In the genomic region with DNA sequence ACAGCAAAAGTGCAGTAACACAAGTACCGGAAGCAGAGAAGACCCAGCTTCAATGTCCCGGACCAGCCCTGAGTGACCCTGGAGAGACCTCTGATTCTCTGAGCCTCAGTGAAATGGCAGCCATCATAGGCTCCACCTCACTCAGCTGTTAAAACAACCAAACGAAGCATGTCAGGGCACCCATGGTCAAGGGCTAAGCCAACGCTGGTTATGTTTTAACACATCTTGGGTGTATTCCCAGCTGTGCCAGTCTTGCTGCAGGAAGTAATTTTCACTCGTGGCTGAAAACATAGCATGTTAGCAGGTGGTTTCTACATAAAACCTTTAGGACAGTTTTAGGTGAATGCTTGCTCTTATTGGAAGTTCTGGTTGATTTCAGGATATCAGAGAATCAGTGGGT, we compare ENCODE assay signal across 30 cellular contexts. TPM values are rescaled to one million over a fixed set of nuclear protein-coding genes. Genes with fewer than 3 reads are reported as not detected.
DNase-seq lines count a peak whose midpoint lies in the region; ATAC-seq, FAIRE-seq and TF ChIP-seq lines count a peak whose summit lies in the region.
"Had no signal": no experiment of that assay in that cellular context is flagged by ENCODE, and none has a peak within 500 bp of the region (broad histone marks: within the 10 kb centered on the region; RNA-seq: fewer than 3 reads in every experiment).

No MANE protein-coding gene starts in this region.

- H3K9me3 ChIP-seq in liver (ENCODE audit: control insufficient read depth in 4 of 4, low read length in 3 of 4) (no peaks in the 10 kb centered on the region), HepG2 (ENCODE audit: low read length) (no peaks in the 10 kb centered on the region), mucosa of descending colon (no peaks in the 10 kb centered on the region), SK-N-SH (no peaks in the 10 kb centered on the region)
- H3K9me3 ChIP-seq: esophagus squamous epithelium, heart left ventricle, lower lobe of right lung, upper lobe of right lung had no signal

- peaks cover 0 to 10% (median 2%) of the 10 kb centered on the region in 4 donors for H3K4me1 ChIP-seq in liver (ENCODE audit: control insufficient read depth in 4 of 4, insufficient read depth in 4 of 4, low read length in 3 of 4)
- H3K4me1 ChIP-seq in HepG2 (ENCODE audit: insufficient read depth, low read length): no peaks in the 10 kb centered on the region
- no peaks in the 10 kb centered on the region for H3K4me1 ChIP-seq in mucosa of descending colon (ENCODE audit: low read depth)
- H3K4me1 ChIP-seq in SK-N-SH (ENCODE audit: control insufficient read depth in 1 of 2, insufficient read depth in 2 of 2, low read depth in 1 of 2, low read length in 1 of 2): peaks cover 0 to 5% of the 10 kb centered on the region in 2 experiments; a peak in 2 of 4 replicates
- H3K4me1 ChIP-seq: foreskin keratinocyte, upper lobe of right lung had no signal

- no peak for TF ChIP-seq POLR2A in HepG2 (IDR thresholded peaks at IDR 0.05; ENCODE audit: insufficient read depth in 1 of 2, low read depth in 2 of 2, low read length in 2 of 2)

- POLR2A ChIA-PET in HepG2 (lab: Yijun Ruan, JAX) (no interaction called here), SK-N-SH (lab: Yijun Ruan, JAX) (no interaction called here)

- H3K27me3 ChIP-seq in liver (ENCODE audit: control insufficient read depth in 4 of 4, insufficient read depth in 4 of 4, low read length in 3 of 4) (no peaks in the 10 kb centered on the region), HepG2 (ENCODE audit: control insufficient read depth in 1 of 2, insufficient read depth in 2 of 2, low read length in 2 of 2) (peaks cover 8 to 71% of the 10 kb centered on the region in 2 experiments), SK-N-SH (ENCODE audit: insufficient read depth) (peaks cover 60% of the 10 kb centered on the region)
- H3K27me3 ChIP-seq: upper lobe of right lung had no signal

- H3K36me3 ChIP-seq in liver (ENCODE audit: control insufficient read depth in 4 of 4, insufficient read depth in 3 of 4, low read depth in 1 of 4, low read length in 3 of 4) (no peaks in the 10 kb centered on the region), HepG2 (replicated peaks in 1 of 2; ENCODE audit: control insufficient read depth in 1 of 2, insufficient read depth in 2 of 2, low read length in 2 of 2) (no peaks in the 10 kb centered on the region), mucosa of descending colon (ENCODE audit: low read depth) (no peaks in the 10 kb centered on the region), SK-N-SH (replicated peaks in 1 of 2; ENCODE audit: control insufficient read depth in 1 of 2, insufficient read depth in 2 of 2, low read length in 1 of 2) (no peaks in the 10 kb centered on the region)

- H3K79me2 ChIP-seq in HepG2 (ENCODE audit: insufficient read depth, low read length) (no peaks in the 10 kb centered on the region), SK-N-SH (ENCODE audit: insufficient read depth) (no peaks in the 10 kb centered on the region)

- intact Hi-C loops in HepG2 (cut with micrococcal nuclease; ENCODE audit: unreplicated experiment): no loop called here
- intact Hi-C loops in mucosa of descending colon (cut with DNase I, micrococcal nuclease): loop anchor here in 1 of 2 donors (10.0 kb wide), 1 partner anchor 114 kb away; no protein-coding TSS in a partner anchor

- no peaks in the 10 kb centered on the region for H3K9me2 ChIP-seq in SK-N-SH

- H3K4me2 ChIP-seq in HepG2 (ENCODE audit: low read depth, low read length): no peak overlapping the region
- H3K4me2 ChIP-seq in SK-N-SH: no peak overlapping the region
- H3K4me2 ChIP-seq: smooth muscle cell had no signal

- no peak overlapping the region for H3K9ac ChIP-seq in liver (ENCODE audit: low read depth in 1 of 2, low read length in 2 of 2)
- no peak overlapping the region for H3K9ac ChIP-seq in HepG2 (ENCODE audit: insufficient read depth, low read depth, low read length)
- H3K9ac ChIP-seq in SK-N-SH: no peak overlapping the region

- H3K4me3 ChIP-seq in liver (ENCODE audit: low read depth in 1 of 3, low read length in 3 of 3) (no peak overlapping the region), HepG2 (replicated peaks in 1 of 3; ENCODE audit: insufficient read depth in 1 of 3, low read depth in 2 of 3, low read length in 3 of 3) (no peak overlapping the region), mucosa of descending colon (no peak overlapping the region), SK-N-SH (ENCODE audit: low read depth in 2 of 2, low read length in 1 of 2) (no peak overlapping the region)
- H3K4me3 ChIP-seq: esophagus squamous epithelium, heart left ventricle, lower lobe of right lung, smooth muscle cell, upper lobe of right lung had no signal

- no TSS peak for BruUV-seq in HepG2 (replicated peaks; lab: Mats Ljungman, UMichigan)

- no peaks in the 10 kb centered on the region for H4K20me1 ChIP-seq in HepG2 (ENCODE audit: insufficient read depth, low read length)
- no peaks in the 10 kb centered on the region for H4K20me1 ChIP-seq in SK-N-SH (ENCODE audit: insufficient read depth)

- TF ChIP-seq EP300 in HepG2 (IDR thresholded peaks at IDR 0.05; ENCODE audit: low read depth in 2 of 2, low read length in 2 of 2) (no peak), HepG2 (CRISPR knock-in tag; IDR thresholded peaks at IDR 0.05; ENCODE audit: borderline replicate concordance) (no peak), SK-N-SH (IDR thresholded peaks at IDR 0.05; ENCODE audit: borderline replicate concordance in 1 of 2, low read depth in 1 of 2, low read length in 1 of 2) (no peak)

- peak in 1 of 2 donors; percentile 28 for TF ChIP-seq RAD21 in liver (IDR thresholded peaks at IDR 0.05)
- no peak for TF ChIP-seq RAD21 in HepG2 (CRISPR knock-in tag; IDR thresholded peaks at IDR 0.05)
- no peak for TF ChIP-seq RAD21 in SK-N-SH (IDR thresholded peaks at IDR 0.05; ENCODE audit: low read length)

- no peaks in the 10 kb centered on the region for H3F3A ChIP-seq in SK-N-SH (replicated peaks; ENCODE audit: insufficient read depth)

- H3K27ac ChIP-seq in liver (ENCODE audit: low read depth in 1 of 2, low read length in 2 of 2) (peak overlapping the region in 1 of 2 donors; percentile 23), HepG2 (ENCODE audit: extremely low read length, insufficient read depth, low read length) (no peak overlapping the region), caudate nucleus (ENCODE audit: low read depth, low read length) (peak overlapping the region; percentile 28), SK-N-SH (ENCODE audit: low read depth in 2 of 2, low read length in 1 of 2) (no peak overlapping the region)
- H3K27ac ChIP-seq: esophagus squamous epithelium, foreskin keratinocyte, heart left ventricle, lower lobe of right lung, upper lobe of right lung had no signal

- no peak for FAIRE-seq in HepG2 (lab: Jason Lieb, UNC)
- FAIRE-seq: GM12892, RCC 7860 had no signal

- TF ChIP-seq CTCF in liver (IDR thresholded peaks at IDR 0.05; ENCODE audit: low read depth, low read length, missing input control): no peak
- no peak for TF ChIP-seq CTCF in HepG2 (CRISPR knock-in tag; IDR thresholded peaks at IDR 0.05)
- no peak for TF ChIP-seq CTCF in mucosa of descending colon (IDR thresholded peaks at IDR 0.05)
- TF ChIP-seq CTCF in SK-N-SH (IDR thresholded peaks at IDR 0.05): no peak

- CTCF ChIA-PET in HepG2 (lab: Yijun Ruan, JAX; ENCODE audit: low intra/inter-chr PET ratio, low total read pairs) (no interaction called here), SK-N-SH (lab: Yijun Ruan, JAX) (interaction anchor here (1.2 to 4.5 kb wide), 7 partner anchors 8 to 127 kb away, joined by 3 to 64 read pairs (median 9); no protein-coding TSS in a partner anchor)

- no peak overlapping the region for H2AFZ ChIP-seq in HepG2 (ENCODE audit: low read length)
- H2AFZ ChIP-seq in SK-N-SH (ENCODE audit: low read depth): no peak overlapping the region

- DNase-seq in HepG2 (ENCODE audit: low spot score): no peak
- no peak for DNase-seq in caudate nucleus (lab: John Stamatoyannopoulos, UW)
- DNase-seq in mucosa of descending colon: peak in 1 of 3 donors; percentile 29
- DNase-seq in NCI-H1105 treated with DMSO at 0.1 percent for 48 hours (lab: John Stamatoyannopoulos, UW): no peak
- no peak for DNase-seq in SK-N-SH
- no peak for DNase-seq in NCI-H187 treated with DMSO at 0.1 percent for 48 hours (lab: John Stamatoyannopoulos, UW)
- DNase-seq: activated CD8-positive, alpha-beta memory T cell treated with anti-CD3 and anti-CD28 coated beads, Interleukin-2, amount 50 U/mL, for 48 hours; activated CD8-positive, alpha-beta T cell treated with anti-CD3 and anti-CD28 coated beads for 36 hours; activated naive CD4-positive, alpha-beta T cell treated with Interleukin-2 at 50 U/mL for 16 hours; esophagus squamous epithelium; foreskin keratinocyte; H9; heart left ventricle; islet precursor cell; Kasumi-1; lower lobe of right lung; midbrain; naive thymus-derived CD8-positive, alpha-beta T cell; NCI-H2227 treated with DMSO at 0.1 percent for 48 hours; SIG-M5; stimulated activated CD4-positive, alpha-beta T cell treated with anti-CD3 and anti-CD28 coated beads, Interleukin-1b, Interleukin-23, amount 100 ng/mL, for 48 hours; stimulated activated naive CD8-positive, alpha-beta T cell treated with anti-CD3 and anti-CD28 coated beads, Interleukin-15, Interleukin-2, amounts not matched to agents 100 U/mL and 50 U/mL, for 24 hours; SW 1271; upper lobe of right lung had no signal

- WGBS in liver: 34% methylated on average over 5 of the region's 5 CpGs
- WGBS in HepG2 (ENCODE audit: low lambda C conversion rate): 22% methylated on average over 3 of the region's 5 CpGs
- WGBS in SK-N-SH (ENCODE audit: low lambda C conversion rate): 59% methylated on average over 5 of the region's 5 CpGs

- no peak for ATAC-seq in HepG2
- ATAC-seq in mucosa of descending colon: peak; percentile 57
- ATAC-seq in HG02938 (IDR thresholded peaks at IDR 0.05; ENCODE audit: unreplicated experiment): no peak
- ATAC-seq: activated CD8-positive, alpha-beta T cell treated with anti-CD3 and anti-CD28 coated beads for 36 hours; foreskin keratinocyte; heart left ventricle; lower lobe of right lung; naive thymus-derived CD8-positive, alpha-beta T cell; stimulated activated naive CD8-positive, alpha-beta T cell treated with anti-CD3 and anti-CD28 coated beads, Interleukin-15, Interleukin-2, amounts not matched to agents 100 U/mL and 50 U/mL, for 24 hours; upper lobe of right lung had no signal

- in situ Hi-C loops in HepG2 (cut with HindIII; ENCODE audit: extremely low pct_ligation_motif_present, low pct_unique_long_range_greater_than_20kb): loop anchor here (25.0 kb wide), 1 partner anchor 501 kb away; the partner anchor contains the start of gene ABTB2

RNA-seq across cellular contexts. Expression of gene LMO2, which starts 30.9 kb away (rescaled TPM):
- total RNA-seq in liver (10 to 100 TPM in 1 of 2 donors, 1 to 10 TPM in 1; 5.9 to 81.9 TPM), HepG2 (2016; rRNA removed; fragmentation: Illumina TruSeq; extraction: Trizol) (not detected in 2 replicates), mucosa of descending colon (10 to 100 TPM in 1 of 3 donors, 1 to 10 TPM in 2; 7.5 to 12.1 (median 9.7) TPM)
- polyA plus RNA-seq in liver (1 to 10 TPM; 1.5 to 6.1 TPM), HepG2 (2011; rRNA removed) (not detected in 2 replicates), SK-N-SH (2012; rRNA removed) (0.05 TPM in 2 replicates)
- total RNA-seq in HepG2 (2016; cell fraction: cytosol; rRNA removed; fragmentation: Illumina TruSeq; extraction: Trizol; ENCODE audit: low read depth): not detected in 2 replicates
- total RNA-seq in HepG2 (2016; cell fraction: insoluble cytoplasmic fraction; rRNA removed; fragmentation: Illumina TruSeq; extraction: Trizol): not detected in 2 replicates
- not detected in 2 replicates for total RNA-seq in HepG2 (2016; cell fraction: membrane; rRNA removed; fragmentation: Illumina TruSeq; extraction: Trizol)
- total RNA-seq in HepG2 (2016; cell fraction: nucleus; rRNA removed; fragmentation: Illumina TruSeq; extraction: Trizol): not detected in 2 replicates
- not detected in 2 replicates for polyA plus RNA-seq in HepG2 (2011; cell fraction: cytosol; rRNA removed)
- not detected in 2 replicates for polyA plus RNA-seq in HepG2 (2011; cell fraction: nucleus; rRNA removed)
- not detected in 2 replicates for polyA plus RNA-seq in HepG2 (2012)
- not detected in 2 replicates for polyA plus RNA-seq in HepG2 (2016; cell fraction: cytosol; fragmentation: Illumina TruSeq; extraction: Trizol; ENCODE audit: low read depth)
- not detected in 2 replicates for polyA plus RNA-seq in HepG2 (2016; cell fraction: insoluble cytoplasmic fraction; fragmentation: Illumina TruSeq; extraction: Trizol; ENCODE audit: low read depth)
- not detected in 2 replicates for polyA plus RNA-seq in HepG2 (2016; cell fraction: membrane; fragmentation: Illumina TruSeq; extraction: Trizol; ENCODE audit: low read depth)
- not detected in 2 replicates for polyA plus RNA-seq in HepG2 (2016; cell fraction: nucleus; fragmentation: Illumina TruSeq; extraction: Trizol; ENCODE audit: insufficient read depth, low read depth)
- polyA minus RNA-seq in HepG2 (2011; rRNA and poly(A)+ RNA removed; ENCODE audit: low replicate concordance): 0.28 and 0.30 TPM in 2 replicates
- not detected in 2 replicates for polyA minus RNA-seq in HepG2 (2011; cell fraction: cytosol; rRNA and poly(A)+ RNA removed)
- polyA minus RNA-seq in HepG2 (2011; cell fraction: nucleus; rRNA and poly(A)+ RNA removed): not detected in 2 replicates
- 0.03 and 0.04 TPM in 2 replicates for polyA plus RNA-seq in SK-N-SH (2012; cell fraction: cytosol; rRNA removed)
- not detected in 2 replicates for polyA plus RNA-seq in SK-N-SH (2012; cell fraction: nucleus; rRNA removed)
- total RNA-seq: activated CD8-positive, alpha-beta T cell treated with anti-CD3 and anti-CD28 coated beads for 36 hours; activated T-helper 1 cell treated with anti-CD3 and anti-CD28 coated beads, Interleukin-12 subunit alpha, Interleukin-12 subunit beta, Interleukin-2, Interleukin-4 antibody, amounts not matched to agents 30 ng/mL and 10 ng/mL and 1 ng/mL, durations not matched to agents 14 hours and 24 hours and 36 hours had no signal
- polyA plus RNA-seq: naive thymus-derived CD8-positive, alpha-beta T cell had no signal

Comparison
In these comparisons a context has a peak if more than half of its experiments do, and no peak if none do; other contexts are left out.
1. RNA of gene LMO2, which starts 30.9 kb away (total RNA-seq): 5.9 to 81.9 TPM in liver and 7.5 to 12.1 TPM in mucosa of descending colon; not detected in HepG2; every median in the first group is over 4 times any median in the second.